Comparison of ENCODE assay signal across 17 cellular contexts in the genomic region with DNA sequence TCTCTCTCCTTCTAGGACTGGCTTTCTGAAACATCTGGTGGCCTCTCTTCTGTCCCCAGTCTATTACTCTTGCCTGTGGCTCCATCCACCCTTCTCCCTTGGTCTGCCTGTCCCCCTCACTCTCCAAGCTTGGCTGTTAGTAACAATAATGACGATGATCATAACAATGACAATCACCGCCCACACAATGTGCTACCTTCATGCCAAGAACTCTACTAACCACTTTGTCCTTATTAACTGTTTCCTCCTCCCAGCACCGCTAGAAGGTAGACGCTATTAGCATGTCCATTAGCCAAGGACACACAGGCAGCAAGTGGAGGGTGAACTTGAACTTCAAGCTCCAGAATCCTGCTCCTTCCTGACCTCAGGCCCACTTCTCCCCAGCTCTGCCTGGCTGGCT. TPM values are rescaled to one million over a fixed set of nuclear protein-coding genes. Genes with fewer than 3 reads are reported as not detected.
A peak's percentile ranks its signal among the peaks of the same experiment; 100 is the strongest.
DNase-seq lines count a peak whose midpoint lies in the region; TF ChIP-seq lines count a peak whose summit lies in the region.
"Had no signal": no experiment of that assay in that cellular context is flagged by ENCODE, and none has a peak within 500 bp of the region (broad histone marks: within the 10 kb centered on the region; RNA-seq: fewer than 3 reads in every experiment).

No MANE protein-coding gene starts in this region.

- WGBS in mammary epithelial cell (ENCODE audit: low coverage, missing lambda C conversion rate), result 26% methylated on average over 4 of the region's 4 CpGs
- WGBS in smooth muscle cell (ENCODE audit: low lambda C conversion rate), result 84% methylated on average over 4 of the region's 4 CpGs

- peak overlapping the region; percentile 75 for H3K27ac Mint-ChIP-seq in MCF 10A (ENCODE audit: low read depth, unreplicated experiment)
- peak overlapping the region; percentile 2 for H3K27ac Mint-ChIP-seq in activated T-helper 1 cell treated with anti-CD3 and anti-CD28 coated beads, Interleukin-12 subunit alpha, Interleukin-12 subunit beta, Interleukin-2, Interleukin-4 antibody, amounts not matched to agents 30 ng/mL and 10 ng/mL and 1 ng/mL, durations not matched to agents 14 hours and 24 hours and 36 hours
- H3K27ac Mint-ChIP-seq in activated CD4-positive, alpha-beta memory T cell treated with anti-CD3 and anti-CD28 coated beads, Interleukin-2, amount 10 ng/mL, durations not matched to agents 7 days and 5 days, result no peak overlapping the region
- H3K27ac Mint-ChIP-seq: activated B cell treated with CpG ODN at 0.5 μM for 24 hours had no signal

- dilution Hi-C loops in mammary epithelial cell (cut with HindIII; ENCODE audit: low sequenced_read_pairs), result loop anchor here (5.0 kb wide), 1 partner anchor 67 kb away; a partner anchor contains a TSS

- H2AFZ ChIP-seq in mammary epithelial cell (ENCODE audit: low read depth, low read length) (no peak overlapping the region), smooth muscle cell (ENCODE audit: low read depth) (no peak overlapping the region)

- no peak overlapping the region for H3K27ac ChIP-seq in mammary epithelial cell (ENCODE audit: insufficient read depth, low read depth, low read length)
- H3K27ac ChIP-seq in smooth muscle cell (ENCODE audit: low read depth), result peak overlapping the region; percentile 37
- H3K27ac ChIP-seq: lower lobe of right lung, pancreas had no signal

- H3K4me1 Mint-ChIP-seq in MCF 10A (ENCODE audit: insufficient read depth, unreplicated experiment), result peaks cover 33% of the 10 kb centered on the region
- H3K4me1 Mint-ChIP-seq in activated T-helper 1 cell treated with anti-CD3 and anti-CD28 coated beads, Interleukin-12 subunit alpha, Interleukin-12 subunit beta, Interleukin-2, Interleukin-4 antibody, amounts not matched to agents 30 ng/mL and 10 ng/mL and 1 ng/mL, durations not matched to agents 14 hours and 24 hours and 36 hours (ENCODE audit: low read depth), result peaks cover 43% of the 10 kb centered on the region
- H3K4me1 Mint-ChIP-seq in activated CD4-positive, alpha-beta memory T cell treated with anti-CD3 and anti-CD28 coated beads, Interleukin-2, amount 10 ng/mL, durations not matched to agents 7 days and 5 days, result peaks cover 39% of the 10 kb centered on the region

- no peak overlapping the region for H3K4me2 ChIP-seq in mammary epithelial cell (ENCODE audit: insufficient read depth, low read depth, low read length)
- peak overlapping the region; percentile 26 for H3K4me2 ChIP-seq in smooth muscle cell

- TF ChIP-seq CTCF in MCF 10A (IDR thresholded peaks at IDR 0.05; ENCODE audit: unreplicated experiment) (no peak), mammary epithelial cell (conservative IDR thresholded peaks at IDR 0.05 in 1 of 2, IDR thresholded peaks at IDR 0.05 in 1 of 2; ENCODE audit: extremely low read depth in 1 of 2, insufficient read depth in 1 of 2, low read depth in 1 of 2, low read length in 2 of 2) (no peak), fibroblast of mammary gland (conservative IDR thresholded peaks at IDR 0.05; ENCODE audit: control insufficient read depth, insufficient read depth, low read depth, low read length) (no peak), smooth muscle cell (IDR thresholded peaks at IDR 0.05; ENCODE audit: borderline replicate concordance, insufficient read depth, poor library complexity, severe bottlenecking) (no peak)

- intact Hi-C loops in MCF 10A (cut with micrococcal nuclease) (loop anchor here (10.0 kb wide), 1 partner anchor 234 kb away; no protein-coding TSS in a partner anchor), mammary epithelial cell (cut with micrococcal nuclease) (loop anchor here (5.0 kb wide), 1 partner anchor 157 kb away; no protein-coding TSS in a partner anchor)
- intact Hi-C loops in activated T-helper 1 cell treated with anti-CD3 and anti-CD28 coated beads, Interleukin-12 subunit alpha, Interleukin-12 subunit beta, Interleukin-2, Interleukin-4 antibody, amounts not matched to agents 30 ng/mL and 10 ng/mL and 1 ng/mL, durations not matched to agents 14 hours and 24 hours and 36 hours (cut with micrococcal nuclease), result loop anchor here (5.0 kb wide), 3 partner anchors 42 to 663 kb away; a partner anchor contains a TSS

- H3F3A ChIP-seq in smooth muscle cell (ENCODE audit: low read depth), result no peaks in the 10 kb centered on the region

- H3K4me1 ChIP-seq in mammary epithelial cell (ENCODE audit: insufficient read depth, low read length) (peaks cover 28% of the 10 kb centered on the region), smooth muscle cell (ENCODE audit: low read depth) (peaks cover 16% of the 10 kb centered on the region)

- POLR2A ChIA-PET in MCF 10A (lab: Yijun Ruan, JAX), result no interaction called here
- POLR2A ChIA-PET in activated CD4-positive, alpha-beta memory T cell treated with anti-CD3 and anti-CD28 coated beads, Interleukin-2, amount 10 ng/mL, durations not matched to agents 7 days and 5 days (lab: Charles Lee), result interaction anchor here (1.4 kb wide), 1 partner anchor 28 kb away, joined by 3 read pairs; no protein-coding TSS in a partner anchor

- H3K79me2 ChIP-seq in mammary epithelial cell (ENCODE audit: insufficient read depth, low read length) (peaks cover 66% of the 10 kb centered on the region), smooth muscle cell (ENCODE audit: low read depth) (peaks cover 52% of the 10 kb centered on the region)

- no peak overlapping the region for H3K4me3 ChIP-seq in mammary epithelial cell (replicated peaks in 1 of 3; ENCODE audit: insufficient read depth in 1 of 3, low read depth in 2 of 3, low read length in 3 of 3)
- H3K4me3 ChIP-seq in fibroblast of mammary gland (ENCODE audit: control insufficient read depth, low read depth, low read length), result no peak overlapping the region
- no peak overlapping the region for H3K4me3 ChIP-seq in smooth muscle cell
- H3K4me3 ChIP-seq: lower lobe of right lung, pancreas, vagina had no signal

- no TSS peak for BruUV-seq in MCF 10A (replicated peaks; lab: Mats Ljungman, UMichigan)
- BruUV-seq in mammary epithelial cell (replicated peaks; lab: Mats Ljungman, UMichigan), result no TSS peak

- H4K20me1 ChIP-seq in mammary epithelial cell (ENCODE audit: insufficient read depth, low read length) (no peaks in the 10 kb centered on the region), smooth muscle cell (ENCODE audit: low read depth) (peaks cover 46% of the 10 kb centered on the region)

- H3K27me3 Mint-ChIP-seq in MCF 10A (ENCODE audit: insufficient read depth, unreplicated experiment), result no peaks in the 10 kb centered on the region
- no peaks in the 10 kb centered on the region for H3K27me3 Mint-ChIP-seq in activated T-helper 1 cell treated with anti-CD3 and anti-CD28 coated beads, Interleukin-12 subunit alpha, Interleukin-12 subunit beta, Interleukin-2, Interleukin-4 antibody, amounts not matched to agents 30 ng/mL and 10 ng/mL and 1 ng/mL, durations not matched to agents 14 hours and 24 hours and 36 hours (ENCODE audit: insufficient read depth)
- no peaks in the 10 kb centered on the region for H3K27me3 Mint-ChIP-seq in activated CD4-positive, alpha-beta memory T cell treated with anti-CD3 and anti-CD28 coated beads, Interleukin-2, amount 10 ng/mL, durations not matched to agents 7 days and 5 days
- H3K27me3 Mint-ChIP-seq: activated B cell treated with CpG ODN at 0.5 μM for 24 hours had no signal

- CTCF ChIA-PET in MCF 10A (lab: Yijun Ruan, JAX), result interaction anchor here (0.6 to 1.3 kb wide), 4 partner anchors 19 to 202 kb away, joined by 3 to 5 read pairs (median 4); no protein-coding TSS in a partner anchor
- CTCF ChIA-PET in mammary epithelial cell (lab: Charles Lee; ENCODE audit: low non-redundant PET), result no interaction called here
- CTCF ChIA-PET in activated CD4-positive, alpha-beta memory T cell treated with anti-CD3 and anti-CD28 coated beads, Interleukin-2, amount 10 ng/mL, durations not matched to agents 7 days and 5 days (lab: Charles Lee), result no interaction called here

- H3K36me3 Mint-ChIP-seq in MCF 10A (ENCODE audit: insufficient read depth, unreplicated experiment), result peaks cover 59% of the 10 kb centered on the region
- H3K36me3 Mint-ChIP-seq in activated T-helper 1 cell treated with anti-CD3 and anti-CD28 coated beads, Interleukin-12 subunit alpha, Interleukin-12 subunit beta, Interleukin-2, Interleukin-4 antibody, amounts not matched to agents 30 ng/mL and 10 ng/mL and 1 ng/mL, durations not matched to agents 14 hours and 24 hours and 36 hours (ENCODE audit: low read depth), result peaks cover 26% of the 10 kb centered on the region
- peaks cover 42% of the 10 kb centered on the region for H3K36me3 Mint-ChIP-seq in activated CD4-positive, alpha-beta memory T cell treated with anti-CD3 and anti-CD28 coated beads, Interleukin-2, amount 10 ng/mL, durations not matched to agents 7 days and 5 days (ENCODE audit: low read depth)

- in situ Hi-C loops in mammary epithelial cell (cut with MboI; ENCODE audit: low sequenced_read_pairs in 2 of 2), result loop anchor here in 1 of 2 donors (10.0 to 25.0 kb wide), 2 partner anchors 204 to 353 kb away; a partner anchor contains a TSS

- H3K27me3 ChIP-seq in mammary epithelial cell (ENCODE audit: insufficient read depth, low read length), result no peaks in the 10 kb centered on the region
- H3K27me3 ChIP-seq in smooth muscle cell (ENCODE audit: low read depth), result no peaks in the 10 kb centered on the region
- H3K27me3 ChIP-seq: breast epithelium, pancreas, vagina had no signal

- no peak for DNase-seq in MCF 10A (ENCODE audit: unreplicated experiment)
- DNase-seq in mammary epithelial cell, result no peak
- no peak for DNase-seq in activated T-helper 1 cell treated with anti-CD3 and anti-CD28 coated beads, Interleukin-12 subunit alpha, Interleukin-12 subunit beta, Interleukin-2, Interleukin-4 antibody, amounts not matched to agents 30 ng/mL and 10 ng/mL and 1 ng/mL, durations not matched to agents 14 hours and 24 hours and 36 hours (ENCODE audit: low spot score)
- DNase-seq in fibroblast of mammary gland (ENCODE audit: low read depth), result peak; percentile 27
- DNase-seq in smooth muscle cell (lab: John Stamatoyannopoulos, UW; ENCODE audit: unreplicated experiment), result no peak
- no peak for DNase-seq in kidney tubule cell (ENCODE audit: low spot score)
- no peak for DNase-seq in activated CD4-positive, alpha-beta memory T cell treated with anti-CD3 and anti-CD28 coated beads, Interleukin-2, amount 10 ng/mL, durations not matched to agents 7 days and 5 days
- no peak for DNase-seq in DMS53 treated with DMSO at 0.1 percent for 48 hours (lab: John Stamatoyannopoulos, UW; ENCODE audit: unreplicated experiment)
- DNase-seq: activated B cell treated with CpG ODN at 0.5 μM for 24 hours; activated T-cell treated with anti-CD3 and anti-CD28 coated beads, Interleukin-2, amount 50 U/mL, for 1 hour; NCI-H1694 treated with DMSO at 0.1 percent for 48 hours; pancreas; stimulated activated CD4-positive, alpha-beta T cell treated with anti-CD3 and anti-CD28 coated beads, Interleukin-2, amount 100 ng/mL, for 24 hours had no signal

- H3K4me3 Mint-ChIP-seq in MCF 10A (ENCODE audit: unreplicated experiment), result no peak overlapping the region
- H3K4me3 Mint-ChIP-seq in activated T-helper 1 cell treated with anti-CD3 and anti-CD28 coated beads, Interleukin-12 subunit alpha, Interleukin-12 subunit beta, Interleukin-2, Interleukin-4 antibody, amounts not matched to agents 30 ng/mL and 10 ng/mL and 1 ng/mL, durations not matched to agents 14 hours and 24 hours and 36 hours, result peak overlapping the region; percentile 12
- H3K4me3 Mint-ChIP-seq in activated CD4-positive, alpha-beta memory T cell treated with anti-CD3 and anti-CD28 coated beads, Interleukin-2, amount 10 ng/mL, durations not matched to agents 7 days and 5 days, result no peak overlapping the region
- H3K4me3 Mint-ChIP-seq: activated B cell treated with CpG ODN at 0.5 μM for 24 hours had no signal

- H3K9me3 ChIP-seq in mammary epithelial cell (replicated peaks; ENCODE audit: insufficient read depth, low read length) (no peaks in the 10 kb centered on the region), smooth muscle cell (replicated peaks; ENCODE audit: low read depth) (no peaks in the 10 kb centered on the region)
- H3K9me3 ChIP-seq: breast epithelium, lower lobe of right lung, pancreas, vagina had no signal

- H3K36me3 ChIP-seq in mammary epithelial cell (ENCODE audit: insufficient read depth, low read length), result peaks cover 5% of the 10 kb centered on the region
- no peaks in the 10 kb centered on the region for H3K36me3 ChIP-seq in smooth muscle cell (ENCODE audit: low read depth)
- H3K36me3 ChIP-seq: breast epithelium, pancreas had no signal

- H3K9me3 Mint-ChIP-seq in MCF 10A (ENCODE audit: unreplicated experiment), result no peaks in the 10 kb centered on the region
- H3K9me3 Mint-ChIP-seq in activated T-helper 1 cell treated with anti-CD3 and anti-CD28 coated beads, Interleukin-12 subunit alpha, Interleukin-12 subunit beta, Interleukin-2, Interleukin-4 antibody, amounts not matched to agents 30 ng/mL and 10 ng/mL and 1 ng/mL, durations not matched to agents 14 hours and 24 hours and 36 hours, result no peaks in the 10 kb centered on the region
- no peaks in the 10 kb centered on the region for H3K9me3 Mint-ChIP-seq in activated CD4-positive, alpha-beta memory T cell treated with anti-CD3 and anti-CD28 coated beads, Interleukin-2, amount 10 ng/mL, durations not matched to agents 7 days and 5 days
- H3K9me3 Mint-ChIP-seq: activated B cell treated with CpG ODN at 0.5 μM for 24 hours had no signal

- H3K9ac ChIP-seq in mammary epithelial cell (ENCODE audit: insufficient read depth, low read length) (no peak overlapping the region), smooth muscle cell (ENCODE audit: low read depth) (no peak overlapping the region)

RNA-seq across cellular contexts. Expression of a gene that starts 2.7 kb away (rescaled TPM):
- total RNA-seq in MCF 10A (2022), result 29.7 and 42.7 TPM in 2 replicates
- 10 to 100 TPM; 40.0 to 79.8 TPM for total RNA-seq in mammary epithelial cell
- 88.3 TPM for polyA plus RNA-seq in mammary epithelial cell
- polyA minus RNA-seq in mammary epithelial cell, result 362 TPM
- 71.2 and 77.1 TPM in 2 replicates for total RNA-seq in activated T-helper 1 cell treated with anti-CD3 and anti-CD28 coated beads, Interleukin-12 subunit alpha, Interleukin-12 subunit beta, Interleukin-2, Interleukin-4 antibody, amounts not matched to agents 30 ng/mL and 10 ng/mL and 1 ng/mL, durations not matched to agents 14 hours and 24 hours and 36 hours
- total RNA-seq in smooth muscle cell, result 40.8 and 58.1 TPM in 2 replicates
- polyA plus RNA-seq in smooth muscle cell, result 75.2 and 82.6 TPM in 2 replicates
- total RNA-seq in activated CD4-positive, alpha-beta memory T cell treated with anti-CD3 and anti-CD28 coated beads, Interleukin-2, amount 10 ng/mL, durations not matched to agents 7 days and 5 days, result 10 to 100 TPM; 55.1 to 56.3 TPM

RNA-seq across cellular contexts. Expression of a gene that starts 3.3 kb away (rescaled TPM):
- 126 and 156 TPM in 2 replicates for total RNA-seq in MCF 10A (2022)
- total RNA-seq in mammary epithelial cell, result 100 to 1,000 TPM; 108 to 148 TPM
- 256 TPM for polyA plus RNA-seq in mammary epithelial cell
- polyA minus RNA-seq in mammary epithelial cell, result 120 TPM
- 172 and 175 TPM in 2 replicates for total RNA-seq in activated T-helper 1 cell treated with anti-CD3 and anti-CD28 coated beads, Interleukin-12 subunit alpha, Interleukin-12 subunit beta, Interleukin-2, Interleukin-4 antibody, amounts not matched to agents 30 ng/mL and 10 ng/mL and 1 ng/mL, durations not matched to agents 14 hours and 24 hours and 36 hours
- total RNA-seq in smooth muscle cell, result 74.3 and 89.4 TPM in 2 replicates
- polyA plus RNA-seq in smooth muscle cell, result 117 and 123 TPM in 2 replicates
- 10 to 100 TPM; 74.7 to 80.1 TPM for total RNA-seq in activated CD4-positive, alpha-beta memory T cell treated with anti-CD3 and anti-CD28 coated beads, Interleukin-2, amount 10 ng/mL, durations not matched to agents 7 days and 5 days

RNA-seq across cellular contexts. Expression of a gene that starts 25.3 kb away (rescaled TPM):
- 275 and 390 TPM in 2 replicates for total RNA-seq in MCF 10A (2022)
- total RNA-seq in mammary epithelial cell, result 100 to 1,000 TPM; 186 to 287 TPM
- 181 TPM for polyA plus RNA-seq in mammary epithelial cell
- polyA minus RNA-seq in mammary epithelial cell, result 416 TPM
- 651 and 662 TPM in 2 replicates for total RNA-seq in activated T-helper 1 cell treated with anti-CD3 and anti-CD28 coated beads, Interleukin-12 subunit alpha, Interleukin-12 subunit beta, Interleukin-2, Interleukin-4 antibody, amounts not matched to agents 30 ng/mL and 10 ng/mL and 1 ng/mL, durations not matched to agents 14 hours and 24 hours and 36 hours
- 5,371 and 5,904 TPM in 2 replicates for total RNA-seq in smooth muscle cell
- polyA plus RNA-seq in smooth muscle cell, result 11,768 and 12,053 TPM in 2 replicates
- total RNA-seq in activated CD4-positive, alpha-beta memory T cell treated with anti-CD3 and anti-CD28 coated beads, Interleukin-2, amount 10 ng/mL, durations not matched to agents 7 days and 5 days, result 1,000 to 10,000 TPM; 1,110 to 1,123 TPM

RNA-seq across cellular contexts. Expression of a gene that starts 26.5 kb away (rescaled TPM):
- not detected in 2 replicates for total RNA-seq in MCF 10A (2022)
- 1 to 10 TPM in 1 of 2 donors, not detected in 1; 1.7 TPM for total RNA-seq in mammary epithelial cell
- not detected for polyA plus RNA-seq in mammary epithelial cell
- polyA minus RNA-seq in mammary epithelial cell, result not detected
- not detected in 2 replicates for total RNA-seq in activated T-helper 1 cell treated with anti-CD3 and anti-CD28 coated beads, Interleukin-12 subunit alpha, Interleukin-12 subunit beta, Interleukin-2, Interleukin-4 antibody, amounts not matched to agents 30 ng/mL and 10 ng/mL and 1 ng/mL, durations not matched to agents 14 hours and 24 hours and 36 hours
- total RNA-seq in smooth muscle cell, result not detected in 2 replicates
- polyA plus RNA-seq in smooth muscle cell, result 0.39 TPM in 1 of 2 replicates, not detected in the other
- under 1 TPM; 0.63 to 0.88 TPM for total RNA-seq in activated CD4-positive, alpha-beta memory T cell treated with anti-CD3 and anti-CD28 coated beads, Interleukin-2, amount 10 ng/mL, durations not matched to agents 7 days and 5 days
- total RNA-seq: activated B cell treated with CpG ODN at 0.5 μM for 24 hours, breast epithelium, lower lobe of right lung, SK-MEL-5, vagina had no signal

RNA-seq across cellular contexts. Expression of a gene that starts 33.7 kb away (rescaled TPM):
- total RNA-seq in MCF 10A (2022) (not detected in 2 replicates), mammary epithelial cell (not detected), smooth muscle cell (not detected in 2 replicates)
- polyA plus RNA-seq in mammary epithelial cell (not detected), smooth muscle cell (0.45 and 1.8 TPM in 2 replicates)
- not detected for polyA minus RNA-seq in mammary epithelial cell
- total RNA-seq in activated T-helper 1 cell treated with anti-CD3 and anti-CD28 coated beads, Interleukin-12 subunit alpha, Interleukin-12 subunit beta, Interleukin-2, Interleukin-4 antibody, amounts not matched to agents 30 ng/mL and 10 ng/mL and 1 ng/mL, durations not matched to agents 14 hours and 24 hours and 36 hours, result not detected in 2 replicates
- not detected for total RNA-seq in activated CD4-positive, alpha-beta memory T cell treated with anti-CD3 and anti-CD28 coated beads, Interleukin-2, amount 10 ng/mL, durations not matched to agents 7 days and 5 days
- total RNA-seq: activated B cell treated with CpG ODN at 0.5 μM for 24 hours, breast epithelium, lower lobe of right lung, pancreas, SK-MEL-5, vagina had no signal
- polyA plus RNA-seq: pancreas had no signal
